8 cellular contexts compared by ENCODE assay signal in the genomic region with DNA sequence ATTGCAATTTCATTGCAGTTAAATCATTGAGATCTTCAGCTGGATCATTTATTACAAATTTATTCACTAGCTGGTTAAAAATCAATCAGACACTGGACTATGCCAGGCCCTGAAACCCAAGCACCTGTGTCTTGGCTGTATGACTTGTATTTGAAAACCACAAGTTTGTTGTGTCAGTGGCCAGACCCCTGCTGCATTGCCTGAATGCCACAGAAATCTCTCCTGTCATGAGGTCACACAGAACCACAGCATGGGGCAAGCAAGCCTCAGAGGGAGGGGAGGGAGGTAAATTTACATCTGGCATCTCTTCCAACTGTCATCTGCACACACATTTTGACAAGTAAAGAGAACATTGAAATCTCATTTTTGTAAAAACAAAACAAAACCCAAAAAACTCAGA.
DNase-seq lines count a peak whose midpoint lies in the region; ATAC-seq and TF ChIP-seq lines count a peak whose summit lies in the region.

No MANE protein-coding gene starts in this region.

- H3K4me1 ChIP-seq in gastroesophageal sphincter (peaks cover 8 to 14% (median 8%) of the 10 kb centered on the region in 3 donors), sigmoid colon (peaks cover 0 to 21% (median 12%) of the 10 kb centered on the region in 4 donors)

- H3K27me3 Mint-ChIP-seq in activated CD8-positive, alpha-beta T cell treated with anti-CD3 and anti-CD28 coated beads, Interleukin-2, amount 10 ng/mL, durations not matched to agents 7 days and 5 days (ENCODE audit: low read depth): no peaks in the 10 kb centered on the region

- in situ Hi-C loops in ACHN (cut with HindIII; ENCODE audit: low pct_ligation_motif_present, low pct_unique_long_range_greater_than_20kb, low sequenced_read_pairs): no loop called here

- ATAC-seq in GM19397 (IDR thresholded peaks at IDR 0.05; ENCODE audit: unreplicated experiment) (peak; percentile 99), HG03139 (IDR thresholded peaks at IDR 0.05; ENCODE audit: unreplicated experiment) (peak; percentile 97), gastroesophageal sphincter (no peak)
- ATAC-seq in activated CD8-positive, alpha-beta T cell treated with anti-CD3 and anti-CD28 coated beads, Interleukin-2, amount 10 ng/mL, durations not matched to agents 7 days and 5 days: peak; percentile 81

- peaks cover 22% of the 10 kb centered on the region for H3K4me1 Mint-ChIP-seq in activated CD8-positive, alpha-beta T cell treated with anti-CD3 and anti-CD28 coated beads, Interleukin-2, amount 10 ng/mL, durations not matched to agents 7 days and 5 days (ENCODE audit: low read depth)

- no peaks in the 10 kb centered on the region for H3K9me3 Mint-ChIP-seq in activated CD8-positive, alpha-beta T cell treated with anti-CD3 and anti-CD28 coated beads, Interleukin-2, amount 10 ng/mL, durations not matched to agents 7 days and 5 days (ENCODE audit: insufficient read depth)

- POLR2A ChIA-PET in activated CD8-positive, alpha-beta T cell treated with anti-CD3 and anti-CD28 coated beads, Interleukin-2, amount 10 ng/mL, durations not matched to agents 7 days and 5 days (lab: Charles Lee): no interaction called here

- TF ChIP-seq EP300 in gastroesophageal sphincter (IDR thresholded peaks at IDR 0.05) (no peak), sigmoid colon (IDR thresholded peaks at IDR 0.05) (no peak)

- no peaks in the 10 kb centered on the region for H3K36me3 Mint-ChIP-seq in activated CD8-positive, alpha-beta T cell treated with anti-CD3 and anti-CD28 coated beads, Interleukin-2, amount 10 ng/mL, durations not matched to agents 7 days and 5 days (ENCODE audit: low read depth)

- TF ChIP-seq CTCF in gastroesophageal sphincter (IDR thresholded peaks at IDR 0.05) (no peak), sigmoid colon (IDR thresholded peaks at IDR 0.05) (no peak)

- CTCF ChIA-PET in activated CD8-positive, alpha-beta T cell treated with anti-CD3 and anti-CD28 coated beads, Interleukin-2, amount 10 ng/mL, durations not matched to agents 7 days and 5 days (lab: Charles Lee): interaction anchor here (0.6 to 1.6 kb wide), 4 partner anchors 9 to 92 kb away, joined by 3 to 5 read pairs (median 4); no protein-coding TSS in a partner anchor

- peak overlapping the region; percentile 43 for H3K27ac Mint-ChIP-seq in activated CD8-positive, alpha-beta T cell treated with anti-CD3 and anti-CD28 coated beads, Interleukin-2, amount 10 ng/mL, durations not matched to agents 7 days and 5 days

- no peak overlapping the region for H3K27ac ChIP-seq in gastroesophageal sphincter
- no peak overlapping the region for H3K27ac ChIP-seq in sigmoid colon

- H3K4me3 Mint-ChIP-seq in activated CD8-positive, alpha-beta T cell treated with anti-CD3 and anti-CD28 coated beads, Interleukin-2, amount 10 ng/mL, durations not matched to agents 7 days and 5 days: peak overlapping the region; percentile 5

- no peaks in the 10 kb centered on the region for H3K9me3 ChIP-seq in gastroesophageal sphincter
- no peaks in the 10 kb centered on the region for H3K9me3 ChIP-seq in sigmoid colon

- intact Hi-C loops in sigmoid colon (cut with DNase I): no loop called here

- H3K36me3 ChIP-seq in gastroesophageal sphincter (no peaks in the 10 kb centered on the region), sigmoid colon (no peaks in the 10 kb centered on the region)

- H3K4me3 ChIP-seq in gastroesophageal sphincter: no peak overlapping the region
- H3K4me3 ChIP-seq in sigmoid colon: no peak overlapping the region

- TF ChIP-seq POLR2A in gastroesophageal sphincter (IDR thresholded peaks at IDR 0.05) (no peak), sigmoid colon (IDR thresholded peaks at IDR 0.05) (no peak)

- H3K27me3 ChIP-seq in gastroesophageal sphincter (no peaks in the 10 kb centered on the region), sigmoid colon (no peaks in the 10 kb centered on the region)

- DNase-seq in ACHN (peak; percentile 96), sigmoid colon (no peak), activated gamma-delta T cell (lab: John Stamatoyannopoulos, UW) (no peak), KG1 (lab: John Stamatoyannopoulos, UW) (no peak)
- peak; percentile 66 for DNase-seq in activated CD8-positive, alpha-beta T cell treated with anti-CD3 and anti-CD28 coated beads, Interleukin-2, amount 10 ng/mL, durations not matched to agents 7 days and 5 days

Comparison
In these comparisons a context has a peak if more than half of its experiments do, and no peak if none do; other contexts are left out.
1. DNase-seq: peak in ACHN (single experiment) and activated CD8-positive, alpha-beta T cell treated with anti-CD3 and anti-CD28 coated beads, Interleukin-2, amount 10 ng/mL, durations not matched to agents 7 days and 5 days (single experiment); none in sigmoid colon (single experiment), activated gamma-delta T cell (single experiment) and KG1 (single experiment).